ENCODE assay signal across 1 cellular context in genomic region chr2:167966937-167967913, GRCh38.
TF ChIP-seq lines count a peak whose summit lies in the region.

No MANE protein-coding gene starts in this region.

TF ChIP-seq in IMR-90, 13 proteins besides CTCF, POLR2A, EP300 and RAD21:
- TF ChIP-seq RFX5 (IDR thresholded peaks at IDR 0.05; ENCODE audit: low read depth, low read length) (no peak), CHD1 (IDR thresholded peaks at IDR 0.05; ENCODE audit: low read depth, low read length) (no peak), MXI1 (IDR thresholded peaks at IDR 0.05; ENCODE audit: borderline replicate concordance, low read depth, low read length) (no peak), RCOR1 (IDR thresholded peaks at IDR 0.05; ENCODE audit: insufficient replicate concordance, low read length) (no peak), CEBPB (IDR thresholded peaks at IDR 0.05; ENCODE audit: low read depth, low read length) (no peak), SMC3 (IDR thresholded peaks at IDR 0.05; ENCODE audit: low read depth, low read length) (no peak), BHLHE40 (IDR thresholded peaks at IDR 0.05; ENCODE audit: low read depth, low read length) (no peak), FOS (IDR thresholded peaks at IDR 0.05; ENCODE audit: low read depth, low read length) (no peak), USF2 (IDR thresholded peaks at IDR 0.05; ENCODE audit: low read depth, low read length) (no peak), ELK1 (IDR thresholded peaks at IDR 0.05; ENCODE audit: borderline replicate concordance, low read depth, low read length) (no peak), NFE2L2 (IDR thresholded peaks at IDR 0.05; ENCODE audit: low read depth, low read length) (no peak), MAZ (IDR thresholded peaks at IDR 0.05; ENCODE audit: borderline replicate concordance, low read depth, low read length) (no peak), MAFK (IDR thresholded peaks at IDR 0.05; ENCODE audit: low read depth, low read length) (no peak)
